In genomic region chr1:25148673-25149300, GRCh38 we compare ENCODE assay signal across 8 cellular contexts.
DNase-seq lines count a peak whose midpoint lies in the region; FAIRE-seq and TF ChIP-seq lines count a peak whose summit lies in the region.

No MANE protein-coding gene starts in this region.

- H3K9me2 ChIP-seq in SU-DHL-6 (replicated peaks; ENCODE audit: insufficient read depth, low read length): no peaks in the 10 kb centered on the region

- H3K4me3 ChIP-seq in AG09309 (ENCODE audit: control insufficient read depth, low read depth, low read length) (no peak overlapping the region), SU-DHL-6 (ENCODE audit: insufficient read depth, low read length, poor library complexity, severe bottlenecking) (no peak overlapping the region), fibroblast of villous mesenchyme (ENCODE audit: low read depth, low read length) (no peak overlapping the region)

- H4K20me1 ChIP-seq in SU-DHL-6 (ENCODE audit: low read depth, low read length): no peaks in the 10 kb centered on the region

- peak; percentile 81 for FAIRE-seq in GM18507 (lab: Jason Lieb, UNC)

- H3K79me2 ChIP-seq in SU-DHL-6 (ENCODE audit: insufficient read depth, low read length): no peaks in the 10 kb centered on the region

- no peak overlapping the region for H3K9ac ChIP-seq in SU-DHL-6 (ENCODE audit: low read length)

- DNase-seq in AG09309 (ENCODE audit: low read depth) (no peak), GM18507 (ENCODE audit: extremely low spot score, insufficient read length, low read depth) (no peak), fibroblast of villous mesenchyme (ENCODE audit: low read depth) (peak; percentile 3), D341Med (ENCODE audit: low spot score) (no peak), mesenteric fat pad (ENCODE audit: low spot score) (no peak), NCI-H2081 (lab: John Stamatoyannopoulos, UW) (no peak), retina (no peak)

- no peaks in the 10 kb centered on the region for H3K9me3 ChIP-seq in SU-DHL-6 (ENCODE audit: insufficient read depth, low read length)

- TF ChIP-seq CTCF in AG09309 (IDR thresholded peaks at IDR 0.05; ENCODE audit: control insufficient read depth, insufficient read depth, low read depth, low read length, missing control alignments) (peak; percentile 50), SU-DHL-6 (IDR thresholded peaks at IDR 0.05; ENCODE audit: insufficient read depth, low read length, poor library complexity, severe bottlenecking) (peak; percentile 48), fibroblast of villous mesenchyme (IDR thresholded peaks at IDR 0.05; ENCODE audit: insufficient read depth, low read depth, low read length) (peak; percentile 38)

- H3F3A ChIP-seq in SU-DHL-6 (ENCODE audit: insufficient read depth): no peaks in the 10 kb centered on the region

- no peaks in the 10 kb centered on the region for H3K27me3 ChIP-seq in SU-DHL-6 (ENCODE audit: low read length)

- no peaks in the 10 kb centered on the region for H3K36me3 ChIP-seq in SU-DHL-6 (ENCODE audit: low read length)

- no peak overlapping the region for H2AFZ ChIP-seq in SU-DHL-6 (ENCODE audit: low read depth, low read length, severe bottlenecking)

- H3K27ac ChIP-seq in SU-DHL-6 (ENCODE audit: low read depth, low read length): no peak overlapping the region

- H3K4me2 ChIP-seq in SU-DHL-6 (ENCODE audit: low read depth, low read length, poor library complexity, severe bottlenecking): no peak overlapping the region
